Comparison of ENCODE assay signal across 9 cellular contexts in the genomic region with DNA sequence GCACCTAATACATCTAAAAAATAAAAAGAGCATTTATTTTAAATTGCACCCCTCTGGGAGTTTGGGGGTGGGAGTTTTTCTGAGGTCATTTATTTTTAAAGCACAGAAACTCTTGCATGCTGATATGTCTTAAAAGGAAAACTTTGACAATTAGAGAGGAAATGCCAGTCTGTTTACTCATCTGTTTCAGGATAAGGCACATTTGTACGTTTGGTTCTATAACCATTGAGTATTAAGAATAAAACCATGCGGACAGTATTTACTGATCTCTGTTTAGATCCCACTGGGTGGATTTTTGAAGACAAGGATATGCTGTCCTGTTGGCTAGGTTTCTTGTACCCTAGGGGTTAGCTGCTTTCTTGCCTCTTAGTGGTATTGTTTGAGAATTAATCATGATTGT.
DNase-seq lines count a peak whose midpoint lies in the region; ATAC-seq, FAIRE-seq and TF ChIP-seq lines count a peak whose summit lies in the region.
"Had no signal": no experiment of that assay in that cellular context is flagged by ENCODE, and none has a peak within 500 bp of the region (broad histone marks: within the 10 kb centered on the region; RNA-seq: fewer than 3 reads in every experiment).

No MANE protein-coding gene starts in this region.

- BruUV-seq in PC-9 (replicated peaks; lab: Mats Ljungman, UMichigan) (no TSS peak), endothelial cell of umbilical vein (replicated peaks; lab: Mats Ljungman, UMichigan) (no TSS peak)

- H3K79me2 ChIP-seq in PC-9 (ENCODE audit: low read depth): peaks cover 18% of the 10 kb centered on the region
- peaks cover 64% of the 10 kb centered on the region for H3K79me2 ChIP-seq in endothelial cell of umbilical vein (ENCODE audit: control insufficient read depth, insufficient read depth, low read length)

- dilution Hi-C loops in endothelial cell of umbilical vein (cut with MboI; ENCODE audit: extremely low pct_ligation_motif_present, low sequenced_read_pairs): no loop called here

- DNase-seq in PC-9 (no peak), endothelial cell of umbilical vein (ENCODE audit: low read depth, low spot score) (peak; percentile 85), omental fat pad (ENCODE audit: low spot score) (no peak), MG63 (no peak)
- no peak for DNase-seq in effector CD8-positive, alpha-beta T cell (lab: John Stamatoyannopoulos, UW)

- 0 out of 22 replicates have a peak overlapping the region, but pooled peaks of 2 of the 11 experiments have one; percentile 0 to 23 for H3K9ac ChIP-seq in BLaER1 treated with 17β-estradiol and CSF1 and Interleukin-3, amounts not matched to agents 10 nM and 100 nM
- peak overlapping the region; percentile 84 for H3K9ac ChIP-seq in endothelial cell of umbilical vein (replicated peaks; ENCODE audit: extremely low read depth, insufficient read depth, low read length)

- H3K36me3 ChIP-seq in BLaER1 treated with 17β-estradiol and CSF1 and Interleukin-3, amounts not matched to agents 10 nM and 100 nM: no peaks in the 10 kb centered on the region
- H3K36me3 ChIP-seq in PC-9 (ENCODE audit: low read depth): peaks cover 4% of the 10 kb centered on the region
- peaks cover 0 to 2% of the 10 kb centered on the region in 2 experiments for H3K36me3 ChIP-seq in endothelial cell of umbilical vein (ENCODE audit: control insufficient read depth in 2 of 2, extremely low read depth in 1 of 2, insufficient read depth in 2 of 2, low read length in 2 of 2)
- H3K36me3 ChIP-seq in MG63: no peaks in the 10 kb centered on the region; the same call in 1 of the 2 replicates
- H3K36me3 ChIP-seq: HAP-1 had no signal

- TF ChIP-seq POLR2A in endothelial cell of umbilical vein (IDR thresholded peaks at IDR 0.05; ENCODE audit: low read depth, low read length): peak; percentile 38

- peak overlapping the region in 5 of 11 experiments; percentile 0 to 41 (median 12); a peak in 5 of 22 replicates for H3K27ac ChIP-seq in BLaER1 treated with 17β-estradiol and CSF1 and Interleukin-3, amounts not matched to agents 10 nM and 100 nM
- H3K27ac ChIP-seq in PC-9: peak overlapping the region; percentile 23; the same call in 1 of the 2 replicates
- peak overlapping the region; percentile 97 for H3K27ac ChIP-seq in endothelial cell of umbilical vein (ENCODE audit: insufficient read depth, low read depth, low read length)

- CTCF ChIA-PET in PC-9 (lab: Charles Lee): no interaction called here
- CTCF ChIA-PET in endothelial cell of umbilical vein (lab: Charles Lee): interaction anchor here (1.0 to 4.0 kb wide), 5 partner anchors 19 to 95 kb away, joined by 3 to 24 read pairs (median 4); no protein-coding TSS in a partner anchor

- H3K9me1 ChIP-seq in endothelial cell of umbilical vein (replicated peaks; ENCODE audit: control insufficient read depth, extremely low read depth, insufficient read depth, low read length): no peaks in the 10 kb centered on the region

- intact Hi-C loops in PC-9 (cut with micrococcal nuclease; ENCODE audit: unreplicated experiment) (no loop called here), endothelial cell of umbilical vein (cut with micrococcal nuclease) (loop anchor here (1.0 kb wide), 2 partner anchors 8 to 190 kb away; no protein-coding TSS in a partner anchor)

- H3K4me1 ChIP-seq in BLaER1 treated with 17β-estradiol and CSF1 and Interleukin-3, amounts not matched to agents 10 nM and 100 nM: peaks cover 32 to 40% (median 35%) of the 10 kb centered on the region in 10 experiments
- H3K4me1 ChIP-seq in PC-9 (replicated peaks; ENCODE audit: insufficient read depth) (peaks cover 15% of the 10 kb centered on the region), endothelial cell of umbilical vein (ENCODE audit: control insufficient read depth, extremely low read depth, insufficient read depth, low read length) (peaks cover 78% of the 10 kb centered on the region)

- H3K27me3 ChIP-seq in BLaER1 treated with 17β-estradiol and CSF1 and Interleukin-3, amounts not matched to agents 10 nM and 100 nM: no peaks in the 10 kb centered on the region
- H3K27me3 ChIP-seq in PC-9 (ENCODE audit: insufficient read depth, low read depth): no peaks in the 10 kb centered on the region
- H3K27me3 ChIP-seq in endothelial cell of umbilical vein (ENCODE audit: control insufficient read depth in 2 of 2, insufficient read depth in 2 of 2, low read length in 2 of 2): no peaks in the 10 kb centered on the region
- no peaks in the 10 kb centered on the region for H3K27me3 ChIP-seq in MG63

- FAIRE-seq in endothelial cell of umbilical vein (lab: Jason Lieb, UNC): peak; percentile 80

- no peak overlapping the region for H3K4me3 ChIP-seq in BLaER1 treated with 17β-estradiol and CSF1 and Interleukin-3, amounts not matched to agents 10 nM and 100 nM
- H3K4me3 ChIP-seq in PC-9: no peak overlapping the region
- peak overlapping the region in 1 of 3 experiments; percentile 19 for H3K4me3 ChIP-seq in endothelial cell of umbilical vein (replicated peaks in 1 of 3; ENCODE audit: insufficient read depth in 1 of 3, low read depth in 1 of 3, low read length in 3 of 3)
- no peak overlapping the region for H3K4me3 ChIP-seq in MG63
- H3K4me3 ChIP-seq: HAP-1 had no signal

- peaks cover 13% of the 10 kb centered on the region; the same call in 1 of the 2 replicates for H3F3A ChIP-seq in PC-9 (ENCODE audit: insufficient read depth, low read depth)

- TF ChIP-seq CTCF in PC-9 (conservative IDR thresholded peaks at IDR 0.05): no peak
- TF ChIP-seq CTCF in endothelial cell of umbilical vein (IDR thresholded peaks at IDR 0.05; ENCODE audit: extremely low read depth in 1 of 2, insufficient read depth in 1 of 2, low read depth in 1 of 2, low read length in 2 of 2): no peak
- TF ChIP-seq CTCF in omental fat pad (IDR thresholded peaks at IDR 0.05): no peak

- peaks cover 7 to 17% (median 11%) of the 10 kb centered on the region in 11 experiments for H3K9me3 ChIP-seq in BLaER1 treated with 17β-estradiol and CSF1 and Interleukin-3, amounts not matched to agents 10 nM and 100 nM (replicated peaks in 1 of 11)
- H3K9me3 ChIP-seq in PC-9 (ENCODE audit: insufficient read depth, low read depth): peaks cover 12% of the 10 kb centered on the region; the same call in 1 of the 2 replicates
- H3K9me3 ChIP-seq in endothelial cell of umbilical vein (replicated peaks; ENCODE audit: control insufficient read depth, insufficient read depth, low read length): no peaks in the 10 kb centered on the region
- H3K9me3 ChIP-seq in MG63: peaks cover 7% of the 10 kb centered on the region; the same call in 1 of the 2 replicates

- ATAC-seq in omental fat pad (ENCODE audit: low FRiP score) (peak; percentile 69), GM21737 (IDR thresholded peaks at IDR 0.05; ENCODE audit: unreplicated experiment) (no peak), HG03432 (IDR thresholded peaks at IDR 0.05; ENCODE audit: unreplicated experiment) (no peak)

- H3K4me2 ChIP-seq in BLaER1 treated with 17β-estradiol and CSF1 and Interleukin-3, amounts not matched to agents 10 nM and 100 nM: peak overlapping the region; percentile 62 to 87 (median 72)
- H3K4me2 ChIP-seq in PC-9: peak overlapping the region; percentile 26
- H3K4me2 ChIP-seq in endothelial cell of umbilical vein (ENCODE audit: insufficient read depth, low read length): peak overlapping the region; percentile 80

- POLR2A ChIA-PET in PC-9 (lab: Charles Lee; ENCODE audit: unreplicated experiment) (no interaction called here), endothelial cell of umbilical vein (lab: Charles Lee) (no interaction called here)

- H2AFZ ChIP-seq in PC-9 (no peak overlapping the region), endothelial cell of umbilical vein (ENCODE audit: low read depth, low read length) (no peak overlapping the region)

- no peaks in the 10 kb centered on the region for H4K20me1 ChIP-seq in BLaER1 treated with 17β-estradiol and CSF1 and Interleukin-3, amounts not matched to agents 10 nM and 100 nM
- no peaks in the 10 kb centered on the region for H4K20me1 ChIP-seq in PC-9 (ENCODE audit: insufficient read depth)
- no peaks in the 10 kb centered on the region for H4K20me1 ChIP-seq in endothelial cell of umbilical vein (replicated peaks; ENCODE audit: control insufficient read depth, extremely low read depth, insufficient read depth, low read length)

- H3K9me2 ChIP-seq in PC-9 (ENCODE audit: insufficient read depth): no peaks in the 10 kb centered on the region

TF ChIP-seq in endothelial cell of umbilical vein, 7 proteins besides CTCF, POLR2A, EP300 and RAD21:
- TF ChIP-seq EZH2 (IDR thresholded peaks at IDR 0.05; ENCODE audit: borderline replicate concordance, low read depth, low read length, severe bottlenecking) (no peak), POLR2AphosphoS5 (IDR thresholded peaks at IDR 0.05; ENCODE audit: insufficient read depth, low read depth, low read length) (peak; percentile 64), MYC (IDR thresholded peaks at IDR 0.05; ENCODE audit: low read depth, low read length) (no peak), GATA2 (IDR thresholded peaks at IDR 0.05; ENCODE audit: insufficient read depth, insufficient read length, low read depth, low read length) (peak; percentile 73), JUN (IDR thresholded peaks at IDR 0.05; ENCODE audit: borderline replicate concordance, insufficient read depth, insufficient read length, low read depth) (peak; percentile 92), FOS (IDR thresholded peaks at IDR 0.05; ENCODE audit: borderline replicate concordance, insufficient read depth, low read length) (peak; percentile 74)
- TF ChIP-seq, protein P1, sequence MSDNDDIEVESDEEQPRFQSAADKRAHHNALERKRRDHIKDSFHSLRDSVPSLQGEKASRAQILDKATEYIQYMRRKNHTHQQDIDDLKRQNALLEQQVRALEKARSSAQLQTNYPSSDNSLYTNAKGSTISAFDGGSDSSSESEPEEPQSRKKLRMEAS (IDR thresholded peaks at IDR 0.05; ENCODE audit: insufficient read depth, insufficient read length): no peak

Comparison
In these comparisons a context has a peak if more than half of its experiments do, and no peak if none do; other contexts are left out.
1. H3K4me2 ChIP-seq: peak in every context shown above with its lines; median percentile 80 in endothelial cell of umbilical vein; 72 in BLaER1 treated with 17β-estradiol and CSF1 and Interleukin-3, amounts not matched to agents 10 nM and 100 nM; 26 in PC-9.